Comparison of ENCODE assay signal across 10 cellular contexts in the genomic region with DNA sequence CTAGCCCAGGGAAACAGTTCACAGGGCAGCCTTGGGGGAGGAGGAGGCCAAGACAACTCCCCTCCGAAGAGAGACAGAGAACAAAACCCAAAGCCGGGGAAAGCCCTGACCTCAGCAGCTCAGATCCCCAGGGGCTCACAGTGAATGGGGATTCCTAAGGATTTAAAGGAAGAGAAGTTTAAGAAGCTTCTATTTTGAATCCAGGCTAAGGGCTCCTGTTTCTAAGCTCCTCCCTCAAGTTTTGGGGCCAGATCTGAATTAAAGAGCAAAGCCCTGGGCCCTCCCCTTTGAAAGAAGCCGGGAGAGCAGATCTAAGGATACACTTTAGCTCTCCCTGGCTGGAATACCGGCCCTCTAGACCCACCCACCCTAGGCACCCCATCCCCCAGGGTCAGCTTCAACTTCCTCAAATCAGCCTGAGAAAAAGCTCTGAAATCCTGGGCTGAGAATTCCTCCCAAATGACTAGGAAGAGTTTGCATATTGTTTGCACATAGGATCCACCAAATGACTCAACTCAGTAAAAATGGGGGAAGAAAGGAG. TPM values are rescaled to one million over a fixed set of nuclear protein-coding genes. Genes with fewer than 3 reads are reported as not detected.
DNase-seq lines count a peak whose midpoint lies in the region; ATAC-seq and TF ChIP-seq lines count a peak whose summit lies in the region.
"Had no signal": no experiment of that assay in that cellular context is flagged by ENCODE, and none has a peak within 500 bp of the region (broad histone marks: within the 10 kb centered on the region; RNA-seq: fewer than 3 reads in every experiment).

No MANE protein-coding gene starts in this region.

- peak overlapping the region; percentile 84 for H3K27ac ChIP-seq in PC-3 (ENCODE audit: low read length)
- peak overlapping the region; percentile 86 for H3K27ac ChIP-seq in endodermal cell (ENCODE audit: low read depth, low read length)
- H3K27ac ChIP-seq: KMS-11 had no signal

- TF ChIP-seq CTCF in PC-3 (conservative IDR thresholded peaks at IDR 0.05; ENCODE audit: low read depth, low read length): no peak
- no peak for TF ChIP-seq CTCF in endodermal cell (conservative IDR thresholded peaks at IDR 0.05)
- TF ChIP-seq CTCF in osteocyte (IDR thresholded peaks at IDR 0.05): no peak

- peaks cover 11% of the 10 kb centered on the region; the same call in 1 of the 2 replicates for H3K36me3 ChIP-seq in PC-3 (ENCODE audit: low read depth, low read length)
- peaks cover 34% of the 10 kb centered on the region for H3K36me3 ChIP-seq in endodermal cell (ENCODE audit: control insufficient read depth, insufficient read depth, low read length)

- peak; percentile 46 for ATAC-seq in PC-3
- no peak for ATAC-seq in GM18858 (IDR thresholded peaks at IDR 0.05; ENCODE audit: unreplicated experiment)

- H3K4me3 Mint-ChIP-seq in endodermal cell (peak overlapping the region; percentile 72), osteocyte (ENCODE audit: unreplicated experiment) (peak overlapping the region; percentile 42)

- H3K27me3 Mint-ChIP-seq in endodermal cell (ENCODE audit: insufficient read depth) (no peaks in the 10 kb centered on the region), osteocyte (ENCODE audit: unreplicated experiment) (no peaks in the 10 kb centered on the region)

- peak overlapping the region; percentile 98 for H3K27ac Mint-ChIP-seq in endodermal cell
- H3K27ac Mint-ChIP-seq in osteocyte (ENCODE audit: unreplicated experiment): peak overlapping the region; percentile 94

- POLR2A ChIA-PET in PC-3 (lab: Charles Lee; ENCODE audit: unreplicated experiment): interaction anchor here (0.6 to 0.9 kb wide), 2 partner anchors 50 to 267 kb away, joined by 3 to 5 read pairs; partner anchors contain the start of gene ORAI1

- no peaks in the 10 kb centered on the region for H4K20me1 ChIP-seq in PC-3 (ENCODE audit: low read length)

- H3K9me3 ChIP-seq in PC-3 (ENCODE audit: low read length): no peaks in the 10 kb centered on the region
- no peaks in the 10 kb centered on the region for H3K9me3 ChIP-seq in endodermal cell (ENCODE audit: control insufficient read depth, low read length)

- no peaks in the 10 kb centered on the region for H3K9me3 Mint-ChIP-seq in endodermal cell
- no peaks in the 10 kb centered on the region for H3K9me3 Mint-ChIP-seq in osteocyte (ENCODE audit: unreplicated experiment)

- intact Hi-C loops in PC-3 (cut with micrococcal nuclease): no loop called here

- H3K4me2 ChIP-seq in PC-3 (ENCODE audit: low read length): peak overlapping the region; percentile 82
- H3K4me2 ChIP-seq: KMS-11 had no signal

- H3K4me1 ChIP-seq in PC-3 (ENCODE audit: insufficient read depth, low read length): peaks cover 37% of the 10 kb centered on the region
- peaks cover 9% of the 10 kb centered on the region for H3K4me1 ChIP-seq in endodermal cell (ENCODE audit: control insufficient read depth, insufficient read depth, low read length)

- H3K4me3 ChIP-seq in PC-3 (ENCODE audit: low read length) (peak overlapping the region; percentile 39; the same call in 1 of the 2 replicates), endodermal cell (ENCODE audit: low read length) (peak overlapping the region; percentile 85)
- H3K4me3 ChIP-seq: lung had no signal

- WGBS in endodermal cell (ENCODE audit: insufficient coverage in 1 of 2, insufficient read length in 1 of 2), 2 experiments: 0% methylated on average over 1 to 4 of the region's 4 CpGs

- CTCF ChIA-PET in PC-3 (lab: Charles Lee): interaction anchor here (0.6 to 2.0 kb wide), 5 partner anchors 25 to 91 kb away, joined by 4 to 24 read pairs (median 5); partner anchors contain the start of gene ORAI1

- DNase-seq in EH (ENCODE audit: low read depth) (peak; percentile 99), PC-3 (peak; percentile 89), endodermal cell (peak; percentile 97), osteocyte (ENCODE audit: extremely low spot score, unreplicated experiment) (no peak), middle frontal gyrus (ENCODE audit: extremely low spot score, low spot score) (no peak), SK-N-DZ (ENCODE audit: low spot score) (no peak), NCI-H748 (lab: John Stamatoyannopoulos, UW; ENCODE audit: unreplicated experiment) (no peak)

- H3K9ac ChIP-seq in PC-3 (ENCODE audit: low read length) (peak overlapping the region; percentile 67), endodermal cell (ENCODE audit: extremely low read depth, low read length, poor library complexity, severe bottlenecking) (peak overlapping the region; percentile 97)
- H3K9ac ChIP-seq: KMS-11 had no signal

- peaks cover 9% of the 10 kb centered on the region for H3F3A ChIP-seq in PC-3 (ENCODE audit: low read length, unreplicated experiment)

- H3K4me1 Mint-ChIP-seq in endodermal cell (peaks cover 30% of the 10 kb centered on the region), osteocyte (ENCODE audit: unreplicated experiment) (peaks cover 49% of the 10 kb centered on the region)

- TSS peak; percentile 29 for BruUV-seq in PC-3 (replicated peaks; lab: Mats Ljungman, UMichigan)

- H3K27me3 ChIP-seq in PC-3 (ENCODE audit: low read length) (no peaks in the 10 kb centered on the region), endodermal cell (ENCODE audit: control insufficient read depth, insufficient read depth, low read length, poor library complexity, severe bottlenecking) (no peaks in the 10 kb centered on the region)

- H3K79me2 ChIP-seq in PC-3 (ENCODE audit: low read length): peaks cover 37% of the 10 kb centered on the region

- peaks cover 40% of the 10 kb centered on the region for H3K36me3 Mint-ChIP-seq in endodermal cell (ENCODE audit: low read depth)
- peaks cover 15% of the 10 kb centered on the region for H3K36me3 Mint-ChIP-seq in osteocyte (ENCODE audit: unreplicated experiment)

- H2AFZ ChIP-seq in PC-3 (ENCODE audit: low read length): peak overlapping the region; percentile 56

- H3K9me2 ChIP-seq in PC-3 (replicated peaks; ENCODE audit: low read length): no peaks in the 10 kb centered on the region

RNA-seq across cellular contexts. Expression of gene KDM2B, which starts 3.9 kb away (rescaled TPM):
- total RNA-seq in PC-3 (2014; rRNA removed) (52.5 and 72.3 TPM in 2 replicates), endodermal cell (100 to 1,000 TPM; 103 to 125 TPM), osteocyte (30.8 and 31.9 TPM in 2 replicates)
- 64.7 TPM for polyA plus RNA-seq in endodermal cell (2013, experiment 1 of 2)
- 60.8 TPM for polyA plus RNA-seq in endodermal cell (2013, experiment 2 of 2)
- polyA plus RNA-seq in SK-N-DZ (2014; cell fraction: cytosol; rRNA removed): 62.0 and 69.7 TPM in 2 replicates
- 63.0 and 94.1 TPM in 2 replicates for polyA plus RNA-seq in SK-N-DZ (2014; cell fraction: nucleus; rRNA removed)

RNA-seq across cellular contexts. Expression of gene ORAI1, which starts 49.4 kb away (rescaled TPM):
- 31.4 and 35.0 TPM in 2 replicates for total RNA-seq in PC-3 (2014; rRNA removed)
- 10 to 100 TPM; 35.3 to 39.2 TPM for total RNA-seq in endodermal cell
- polyA plus RNA-seq in endodermal cell (2013, experiment 1 of 2): 11.8 TPM
- 11.2 TPM for polyA plus RNA-seq in endodermal cell (2013, experiment 2 of 2)
- total RNA-seq in osteocyte: 9.1 and 11.1 TPM in 2 replicates
- polyA plus RNA-seq in SK-N-DZ (2014; cell fraction: cytosol; rRNA removed): 10.9 TPM in 2 replicates
- polyA plus RNA-seq in SK-N-DZ (2014; cell fraction: nucleus; rRNA removed): 3.4 and 6.0 TPM in 2 replicates

Comparison
In these comparisons a context has a peak if more than half of its experiments do, and no peak if none do; other contexts are left out.
1. DNase-seq: peak in EH (single experiment), PC-3 (single experiment) and endodermal cell (single experiment); none in osteocyte (single experiment), middle frontal gyrus (single experiment), SK-N-DZ (single experiment) and NCI-H748 (single experiment).